10 cellular contexts compared by ENCODE assay signal in genomic region chr15:30043211-30043655, GRCh38. TPM values are rescaled to one million over a fixed set of nuclear protein-coding genes. Genes with fewer than 3 reads are reported as not detected.
DNase-seq lines count a peak whose midpoint lies in the region; ATAC-seq and TF ChIP-seq lines count a peak whose summit lies in the region.
"Had no signal": no experiment of that assay in that cellular context is flagged by ENCODE, and none has a peak within 500 bp of the region (broad histone marks: within the 10 kb centered on the region; RNA-seq: fewer than 3 reads in every experiment).

No MANE protein-coding gene starts in this region.

- H3K27ac ChIP-seq in body of pancreas (no peak overlapping the region), lower lobe of right lung (no peak overlapping the region), sigmoid colon (no peak overlapping the region)
- H3K27ac ChIP-seq: KMS-11 had no signal

- ATAC-seq in body of pancreas (no peak), lower lobe of right lung (peak in 1 of 2 donors; percentile 63), GM21528 (IDR thresholded peaks at IDR 0.05; ENCODE audit: low FRiP score, unreplicated experiment) (no peak)

- POLR2A ChIA-PET in AG04449 (lab: Yijun Ruan, JAX) = no interaction called here

- 24 to 26% methylated on average over 2 of the region's 2 CpGs for WGBS in body of pancreas, 2 donors
- 32 to 46% methylated on average over 2 of the region's 2 CpGs for WGBS in sigmoid colon, 2 donors

- H3K4me3 ChIP-seq in AG04449 (ENCODE audit: low read depth, low read length) = no peak overlapping the region
- no peak overlapping the region for H3K4me3 ChIP-seq in body of pancreas
- H3K4me3 ChIP-seq in lower lobe of right lung = no peak overlapping the region
- no peak overlapping the region for H3K4me3 ChIP-seq in sigmoid colon

- H3K27me3 ChIP-seq in body of pancreas = no peaks in the 10 kb centered on the region
- no peaks in the 10 kb centered on the region for H3K27me3 ChIP-seq in lower lobe of right lung (ENCODE audit: low read depth)
- no peaks in the 10 kb centered on the region for H3K27me3 ChIP-seq in sigmoid colon

- H3K4me1 ChIP-seq in body of pancreas (peaks cover 13% of the 10 kb centered on the region), lower lobe of right lung (peaks cover 8% of the 10 kb centered on the region), sigmoid colon (peaks cover 0 to 10% (median 4%) of the 10 kb centered on the region in 4 donors)

- no peak for TF ChIP-seq EP300 in sigmoid colon (IDR thresholded peaks at IDR 0.05)

- intact Hi-C loops in body of pancreas (cut with DNase I) (no loop called here), lower lobe of right lung (cut with DNase I) (no loop called here), sigmoid colon (cut with DNase I) (loop anchor here (10.0 kb wide), 1 partner anchor 368 kb away; no protein-coding TSS in a partner anchor)

- H3K9me3 ChIP-seq in body of pancreas (no peaks in the 10 kb centered on the region), lower lobe of right lung (no peaks in the 10 kb centered on the region), sigmoid colon (no peaks in the 10 kb centered on the region)

- TF ChIP-seq CTCF in AG04449 (IDR thresholded peaks at IDR 0.05; ENCODE audit: insufficient read depth, low read length, missing control alignments) (peak; percentile 1), body of pancreas (IDR thresholded peaks at IDR 0.05) (peak in 4 of 7 experiments; percentile 25 to 45 (median 35)), lower lobe of right lung (IDR thresholded peaks at IDR 0.05) (peak; percentile 37), sigmoid colon (IDR thresholded peaks at IDR 0.05) (peak in 1 of 4 experiments; percentile 35)

- DNase-seq in AG04449 (ENCODE audit: low read depth, low spot score) (no peak), HT1080 (ENCODE audit: low read depth) (peak; percentile 16), body of pancreas (no peak), lower lobe of right lung (no peak), OCI-M2 (lab: John Stamatoyannopoulos, UW; ENCODE audit: unreplicated experiment) (no peak), GM19240 (ENCODE audit: insufficient read length, low spot score) (no peak), sigmoid colon (no peak)
- DNase-seq: stimulated activated CD8-positive, alpha-beta memory T cell treated with anti-CD3 and anti-CD28 coated beads, Interleukin-4, amount 100 ng/mL, for 48 hours had no signal

- CTCF ChIA-PET in AG04449 (lab: Yijun Ruan, JAX) = interaction anchor here (0.8 to 2.8 kb wide), 13 partner anchors 10 to 903 kb away, joined by 3 to 31 read pairs (median 4); no protein-coding TSS in a partner anchor

- TF ChIP-seq POLR2A in body of pancreas (IDR thresholded peaks at IDR 0.05) = no peak
- TF ChIP-seq POLR2A in sigmoid colon (IDR thresholded peaks at IDR 0.05) = no peak

- H3K36me3 ChIP-seq in body of pancreas (replicated peaks in 1 of 2; ENCODE audit: insufficient read depth in 1 of 2, low read depth in 2 of 2) (no peaks in the 10 kb centered on the region), lower lobe of right lung (no peaks in the 10 kb centered on the region), sigmoid colon (no peaks in the 10 kb centered on the region)

RNA-seq across cellular contexts. Expression of gene GOLGA8J, which starts 39.5 kb away (rescaled TPM):
- total RNA-seq in HT1080 (2014; rRNA removed; shearing (Covaris generic)) = 0.07 TPM in 1 of 2 replicates, not detected in the other
- not detected in 2 replicates for polyA plus RNA-seq in HT1080 (2015; cell fraction: cytosol; rRNA removed)
- not detected in 2 replicates for polyA plus RNA-seq in HT1080 (2015; cell fraction: nucleus; rRNA removed)
- total RNA-seq in body of pancreas = not detected
- 0.59 TPM for total RNA-seq in lower lobe of right lung
- total RNA-seq in sigmoid colon = under 1 TPM in 1 of 4 donors, not detected in 3; 0.54 TPM
- polyA plus RNA-seq in sigmoid colon = not detected
